15 cellular contexts compared by ENCODE assay signal in the genomic region with DNA sequence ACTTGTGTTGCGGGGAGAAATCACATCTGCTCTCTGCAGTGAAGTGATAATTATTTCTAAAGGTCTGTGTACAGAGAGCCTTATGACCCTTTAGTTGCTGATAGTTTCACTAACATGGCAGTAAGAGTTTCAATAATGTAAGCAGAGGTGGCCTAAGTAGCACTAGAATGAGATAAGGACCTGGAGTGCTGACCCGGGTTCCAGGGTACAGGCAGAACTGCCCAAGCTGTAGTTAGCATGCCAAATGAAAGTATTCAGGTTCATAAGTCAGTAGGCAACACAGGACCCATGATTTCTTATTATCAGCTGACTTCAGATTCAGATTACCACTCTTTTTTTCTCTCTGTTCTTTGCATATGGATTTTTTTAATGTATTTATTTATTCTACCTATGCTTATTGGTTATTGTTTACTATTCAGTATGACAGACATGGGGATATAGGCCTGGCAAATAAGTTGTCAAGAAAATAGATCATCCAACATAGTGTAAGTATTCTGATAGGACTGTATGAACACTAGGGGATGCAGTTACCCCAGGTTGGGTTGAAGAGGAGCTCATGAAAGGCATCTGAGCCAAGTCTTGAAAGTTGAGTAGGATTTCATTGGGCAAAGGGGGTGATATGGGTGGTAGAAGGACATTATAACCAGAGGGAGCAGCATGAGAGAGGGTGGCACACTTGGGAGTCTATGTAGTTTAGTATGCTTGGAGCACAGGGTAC.
A peak's percentile ranks its signal among the peaks of the same experiment; 100 is the strongest.
DNase-seq lines count a peak whose midpoint lies in the region; TF ChIP-seq lines count a peak whose summit lies in the region.
"Had no signal": no experiment of that assay in that cellular context is flagged by ENCODE, and none has a peak within 500 bp of the region (broad histone marks: within the 10 kb centered on the region; RNA-seq: fewer than 3 reads in every experiment).

No MANE protein-coding gene starts in this region.

- H3K4me3 ChIP-seq in choroid plexus epithelial cell (ENCODE audit: low read depth, low read length) = no peak overlapping the region
- H3K4me3 ChIP-seq: pancreas, SJSA1, tibial nerve had no signal

- DNase-seq in NCI-H2171 treated with DMSO at 0.1 percent for 48 hours (lab: John Stamatoyannopoulos, UW) (peak; percentile 66), NCI-H2171 (lab: John Stamatoyannopoulos, UW) (no peak), NCI-H1092 treated with DMSO at 0.1 percent for 48 hours (lab: John Stamatoyannopoulos, UW) (peak; percentile 64), choroid plexus epithelial cell (ENCODE audit: low read depth) (no peak), renal cortical epithelial cell (ENCODE audit: low read depth) (peak; percentile 16), NCI-H510A treated with DMSO at 0.1 percent for 48 hours (lab: John Stamatoyannopoulos, UW) (no peak), NCI-H2196 treated with DMSO at 0.1 percent for 48 hours (lab: John Stamatoyannopoulos, UW; ENCODE audit: unreplicated experiment) (no peak), GM19240 (ENCODE audit: insufficient read length, low spot score) (no peak)
- DNase-seq: activated naive CD4-positive, alpha-beta T cell treated with anti-CD3 and anti-CD28 coated beads, Interleukin-2, amount 10 ng/mL, durations not matched to agents 7 days and 5 days; caudate nucleus; hippocampal formation; NCI-H82; pancreas had no signal

- TF ChIP-seq CTCF in choroid plexus epithelial cell (conservative IDR thresholded peaks at IDR 0.05; ENCODE audit: low read depth, low read length) = peak; percentile 7

Comparison
In these comparisons a context has a peak if more than half of its experiments do, and no peak if none do; other contexts are left out.
1. DNase-seq: peak in NCI-H2171 treated with DMSO at 0.1 percent for 48 hours (single experiment), NCI-H1092 treated with DMSO at 0.1 percent for 48 hours (single experiment) and renal cortical epithelial cell (single experiment); none in NCI-H2171 (single experiment), choroid plexus epithelial cell (single experiment), NCI-H510A treated with DMSO at 0.1 percent for 48 hours (single experiment), NCI-H2196 treated with DMSO at 0.1 percent for 48 hours (single experiment) and GM19240 (single experiment).